Comparison of ENCODE assay signal across 1 cellular context in genomic region chr4:39051454-39051853, GRCh38.
TF ChIP-seq lines count a peak whose summit lies in the region.

No MANE protein-coding gene starts in this region.

TF ChIP-seq in HepG2, 621 proteins besides CTCF, POLR2A, EP300 and RAD21:
- TF ChIP-seq THRA (CRISPR knock-in tag; IDR thresholded peaks at IDR 0.05; ENCODE audit: borderline replicate concordance) = no peak
- TF ChIP-seq YEATS4 (CRISPR knock-in tag; IDR thresholded peaks at IDR 0.05; ENCODE audit: borderline replicate concordance) = no peak
- no peak for TF ChIP-seq ZNF879 (CRISPR knock-in tag; IDR thresholded peaks at IDR 0.05)
- TF ChIP-seq BRF2 (CRISPR knock-in tag; IDR thresholded peaks at IDR 0.05) = no peak
- TF ChIP-seq ZNF276 (CRISPR knock-in tag; IDR thresholded peaks at IDR 0.05; ENCODE audit: low read depth) = no peak
- TF ChIP-seq MLXIP (CRISPR knock-in tag; IDR thresholded peaks at IDR 0.05; ENCODE audit: borderline replicate concordance) = no peak
- no peak for TF ChIP-seq HMGA1 (CRISPR knock-in tag; conservative IDR thresholded peaks at IDR 0.05)
- TF ChIP-seq TEAD3 (CRISPR knock-in tag; optimal IDR thresholded peaks at IDR 0.05; ENCODE audit: borderline replicate concordance) = no peak
- no peak for TF ChIP-seq ESRRA (CRISPR knock-in tag; IDR thresholded peaks at IDR 0.05; ENCODE audit: low read depth)
- TF ChIP-seq KDM2A (CRISPR knock-in tag; IDR thresholded peaks at IDR 0.05; ENCODE audit: borderline replicate concordance, low read depth) = no peak
